In the genomic region with DNA sequence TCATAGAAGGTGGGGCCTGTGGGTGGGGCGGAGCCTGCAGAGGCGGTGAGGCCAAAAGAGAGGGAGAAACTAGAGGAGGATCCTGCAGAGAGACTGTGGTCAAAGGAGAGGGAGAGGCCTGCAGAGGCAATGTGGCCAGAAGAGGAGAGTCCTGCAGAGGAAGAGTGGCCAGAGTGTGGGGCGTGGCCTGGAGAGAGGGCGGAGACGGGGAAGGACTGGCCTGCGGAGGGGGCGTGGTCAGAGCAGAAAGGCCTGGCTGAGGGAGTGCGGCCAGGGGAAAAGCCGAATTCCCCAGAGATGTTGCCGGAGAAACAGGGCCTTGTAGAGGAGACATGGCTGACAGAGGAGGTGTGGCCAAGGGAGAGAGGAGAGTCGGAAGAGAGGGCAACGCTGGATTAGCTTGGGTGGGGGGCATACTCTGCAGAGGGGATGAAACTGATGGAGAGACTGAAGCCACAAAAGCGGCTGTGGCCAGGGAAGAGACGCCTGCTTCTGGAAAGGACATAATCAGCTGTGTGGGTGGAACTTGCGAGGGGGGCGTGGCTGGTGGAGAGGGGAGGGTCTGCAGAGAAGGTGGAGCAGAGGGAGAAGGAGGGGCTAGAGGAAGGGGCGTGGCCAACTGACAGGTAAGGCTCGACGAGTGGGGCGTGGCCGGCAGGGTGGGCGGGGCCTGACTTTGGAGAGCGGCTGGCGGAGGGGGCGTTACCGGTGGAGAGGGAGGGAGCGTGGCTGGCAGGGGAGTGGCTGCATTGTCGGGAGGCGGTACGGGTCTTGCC, we compare ENCODE assay signal across 8 cellular contexts. TPM values are rescaled to one million over a fixed set of nuclear protein-coding genes. Genes with fewer than 3 reads are reported as not detected.
DNase-seq lines count a peak whose midpoint lies in the region; ATAC-seq and TF ChIP-seq lines count a peak whose summit lies in the region.

No MANE protein-coding gene starts in this region.

- H3K9me2 ChIP-seq in MM.1S (replicated peaks; ENCODE audit: insufficient read depth, low read length), result no peaks in the 10 kb centered on the region

- 4 to 5% methylated on average over 30 of the region's 30 CpGs for WGBS in upper lobe of left lung, 2 donors

- no peak for TF ChIP-seq POLR2A in upper lobe of left lung (IDR thresholded peaks at IDR 0.05)

- TF ChIP-seq CTCF in MM.1S (IDR thresholded peaks at IDR 0.05; ENCODE audit: low read length) (no peak), progenitor cell of endocrine pancreas (IDR thresholded peaks at IDR 0.05; ENCODE audit: unreplicated experiment) (no peak), upper lobe of left lung (IDR thresholded peaks at IDR 0.05) (no peak)

- ATAC-seq in T-cell (replicated peaks in 1 of 4) (peak in 1 of 4 experiments; percentile 4), upper lobe of left lung (ENCODE audit: low FRiP score in 2 of 2) (peak; percentile 70 to 81), GM19467 (IDR thresholded peaks at IDR 0.05; ENCODE audit: unreplicated experiment) (no peak)

- intact Hi-C loops in cardiac septum (cut with DNase I), result no loop called here

- H3K9ac ChIP-seq in MM.1S (ENCODE audit: low read length), result no peak overlapping the region
- H3K9ac ChIP-seq in adipocyte (ENCODE audit: low read length), result no peak overlapping the region

- H3K9me3 Mint-ChIP-seq in T-cell (no peaks in the 10 kb centered on the region), progenitor cell of endocrine pancreas (ENCODE audit: low read depth) (peaks cover 2% of the 10 kb centered on the region)

- POLR2A ChIA-PET in T-cell (lab: Charles Lee), result no interaction called here

- peak; percentile 94 for DNase-seq in DMS153 (lab: John Stamatoyannopoulos, UW)
- DNase-seq in MM.1S, result no peak
- DNase-seq in T-cell, result peak in 33 of 34 experiments; percentile 52 to 94 (median 89)
- DNase-seq in adipocyte (ENCODE audit: low read depth), result peak; percentile 93
- peak; percentile 88 for DNase-seq in cardiac septum (ENCODE audit: low spot score)
- DNase-seq in progenitor cell of endocrine pancreas (ENCODE audit: low spot score, unreplicated experiment), result peak; percentile 82
- DNase-seq in upper lobe of left lung, result peak; percentile 97

- H3K4me1 Mint-ChIP-seq in T-cell (peaks cover 26 to 38% (median 32%) of the 10 kb centered on the region in 3 donors), progenitor cell of endocrine pancreas (ENCODE audit: low read depth) (peaks cover 8% of the 10 kb centered on the region)

- H3K4me3 Mint-ChIP-seq in T-cell, result peak overlapping the region; percentile 40 to 80 (median 41)
- H3K4me3 Mint-ChIP-seq in progenitor cell of endocrine pancreas (ENCODE audit: low read depth), result peak overlapping the region; percentile 64

- no peaks in the 10 kb centered on the region for H4K20me1 ChIP-seq in MM.1S (ENCODE audit: insufficient read depth, low read length)

- CTCF ChIA-PET in T-cell (lab: Charles Lee), result interaction anchor here in 1 of 2 donors (0.7 to 0.8 kb wide), 2 partner anchors 32 to 191 kb away, joined by 3 read pairs; partner anchors contain the start of genes MAP2K7 and TRAPPC5

- no peaks in the 10 kb centered on the region for H3K9me3 ChIP-seq in MM.1S (replicated peaks; ENCODE audit: insufficient read depth, low read length)
- no peaks in the 10 kb centered on the region for H3K9me3 ChIP-seq in adipocyte (ENCODE audit: control insufficient read depth, low read length)
- H3K9me3 ChIP-seq in upper lobe of left lung, result no peaks in the 10 kb centered on the region

- peaks cover 12% of the 10 kb centered on the region for H3F3A ChIP-seq in MM.1S (ENCODE audit: insufficient read depth, low read length)

- H3K27ac ChIP-seq in MM.1S (ENCODE audit: low read length), result no peak overlapping the region
- H3K27ac ChIP-seq in upper lobe of left lung, result peak overlapping the region; percentile 17 to 67 (median 40)

- H3K36me3 Mint-ChIP-seq in T-cell (no peaks in the 10 kb centered on the region), progenitor cell of endocrine pancreas (ENCODE audit: insufficient read depth) (peaks cover 12% of the 10 kb centered on the region)

- peak overlapping the region; percentile 31; the same call in 1 of the 2 replicates for H2AFZ ChIP-seq in MM.1S (ENCODE audit: low read length)

- TF ChIP-seq EP300 in upper lobe of left lung (IDR thresholded peaks at IDR 0.05), result no peak

- peaks cover 11% of the 10 kb centered on the region; the same call in 1 of the 2 replicates for H3K4me1 ChIP-seq in MM.1S (ENCODE audit: low read length)
- peaks cover 13% of the 10 kb centered on the region for H3K4me1 ChIP-seq in adipocyte (ENCODE audit: control insufficient read depth, insufficient read depth, low read length)
- peaks cover 45 to 67% (median 48%) of the 10 kb centered on the region in 4 donors for H3K4me1 ChIP-seq in upper lobe of left lung

- H3K4me3 ChIP-seq in MM.1S (ENCODE audit: low read length) (no peak overlapping the region), adipocyte (ENCODE audit: low read length) (peak overlapping the region; percentile 57), upper lobe of left lung (peak overlapping the region in 3 of 4 donors; percentile 14 to 33 (median 21))

- peaks cover 13 to 19% of the 10 kb centered on the region in 2 donors for H3K27me3 Mint-ChIP-seq in T-cell
- H3K27me3 Mint-ChIP-seq in progenitor cell of endocrine pancreas, result peaks cover 6% of the 10 kb centered on the region

- peak overlapping the region in 1 of 2 donors; percentile 32 for H3K27ac Mint-ChIP-seq in T-cell
- peak overlapping the region; percentile 59 for H3K27ac Mint-ChIP-seq in progenitor cell of endocrine pancreas

- H3K79me2 ChIP-seq in MM.1S (ENCODE audit: low read length), result no peaks in the 10 kb centered on the region

- peak overlapping the region; percentile 30; the same call in 1 of the 2 replicates for H3K4me2 ChIP-seq in MM.1S (ENCODE audit: low read depth, low read length)

- H3K27me3 ChIP-seq in MM.1S (replicated peaks; ENCODE audit: insufficient read depth, low read length) (peaks cover 24% of the 10 kb centered on the region), adipocyte (replicated peaks; ENCODE audit: control insufficient read depth, insufficient read depth, low read length) (peaks cover 24% of the 10 kb centered on the region), upper lobe of left lung (peaks cover 0 to 30% (median 16%) of the 10 kb centered on the region in 4 donors)

- H3K36me3 ChIP-seq in MM.1S (replicated peaks; ENCODE audit: insufficient read depth, low read length), result no peaks in the 10 kb centered on the region
- no peaks in the 10 kb centered on the region for H3K36me3 ChIP-seq in adipocyte (ENCODE audit: control insufficient read depth, insufficient read depth, low read length, severe bottlenecking)
- no peaks in the 10 kb centered on the region for H3K36me3 ChIP-seq in upper lobe of left lung

RNA-seq across cellular contexts. Expression of gene PRR36, which starts 2.5 kb away (rescaled TPM):
- total RNA-seq in T-cell, result under 1 TPM; 0.28 to 0.85 (median 0.36) TPM
- total RNA-seq in cardiac septum, result 0.13 TPM
- total RNA-seq in progenitor cell of endocrine pancreas, result 37.4 and 40.4 TPM in 2 replicates
- total RNA-seq in upper lobe of left lung, result 1 to 10 TPM in 5 of 6 donors, under 1 TPM in 1; 0.46 to 9.4 (median 2.7) TPM

RNA-seq across cellular contexts. Expression of gene LRRC8E, which starts 16.6 kb away (rescaled TPM):
- total RNA-seq in T-cell, result under 1 TPM in 1 of 5 donors, not detected in 4; 0.06 TPM
- 0.30 TPM for total RNA-seq in cardiac septum
- 3.6 and 3.9 TPM in 2 replicates for total RNA-seq in progenitor cell of endocrine pancreas
- 10 to 100 TPM in 1 of 6 donors, 1 to 10 TPM in 5; 1.0 to 11.7 (median 6.9) TPM for total RNA-seq in upper lobe of left lung

RNA-seq across cellular contexts. Expression of gene MAP2K7, which starts 32.0 kb away (rescaled TPM):
- 10 to 100 TPM; 68.1 to 93.1 (median 73.5) TPM for total RNA-seq in T-cell
- 28.6 TPM for total RNA-seq in cardiac septum
- total RNA-seq in progenitor cell of endocrine pancreas, result 50.7 and 53.5 TPM in 2 replicates
- total RNA-seq in upper lobe of left lung, result 10 to 100 TPM; 21.1 to 61.8 (median 33.0) TPM

RNA-seq across cellular contexts. Expression of gene EVI5L, which starts 41.7 kb away (rescaled TPM):
- 10 to 100 TPM in 4 of 5 donors, 1 to 10 TPM in 1; 9.6 to 15.1 (median 13.7) TPM for total RNA-seq in T-cell
- total RNA-seq in cardiac septum, result 23.6 TPM
- total RNA-seq in progenitor cell of endocrine pancreas, result 15.2 and 16.2 TPM in 2 replicates
- total RNA-seq in upper lobe of left lung, result 10 to 100 TPM; 12.0 to 24.1 (median 15.6) TPM

RNA-seq across cellular contexts. Expression of gene TGFBR3L, which starts 42.9 kb away (rescaled TPM):
- total RNA-seq in T-cell (1 to 10 TPM in 3 of 5 donors, under 1 TPM in 2; 0.76 to 4.5 (median 1.3) TPM), cardiac septum (3.0 TPM), progenitor cell of endocrine pancreas (0.67 and 1.1 TPM in 2 replicates), upper lobe of left lung (1 to 10 TPM in 1 of 6 donors, under 1 TPM in 1, not detected in 4; 0.37 to 1.1 TPM)
